Comparison of ENCODE assay signal across 8 cellular contexts in genomic region chr11:61834278-61835004, GRCh38. TPM values are rescaled to one million over a fixed set of nuclear protein-coding genes. Genes with fewer than 3 reads are reported as not detected.
DNase-seq lines count a peak whose midpoint lies in the region; ATAC-seq and TF ChIP-seq lines count a peak whose summit lies in the region.

No MANE protein-coding gene starts in this region.

- peaks cover 8% of the 10 kb centered on the region for H3K27me3 Mint-ChIP-seq in activated CD8-positive, alpha-beta T cell treated with anti-CD3 and anti-CD28 coated beads for 36 hours

- H3K36me3 Mint-ChIP-seq in activated CD8-positive, alpha-beta T cell treated with anti-CD3 and anti-CD28 coated beads for 36 hours (ENCODE audit: low read depth) = peaks cover 51% of the 10 kb centered on the region

- H3K27ac Mint-ChIP-seq in activated CD8-positive, alpha-beta T cell treated with anti-CD3 and anti-CD28 coated beads for 36 hours = peak overlapping the region; percentile 93

- H3K4me3 ChIP-seq in fibroblast of villous mesenchyme (ENCODE audit: low read depth, low read length) = no peak overlapping the region

- H3K4me3 Mint-ChIP-seq in activated CD8-positive, alpha-beta T cell treated with anti-CD3 and anti-CD28 coated beads for 36 hours = peak overlapping the region; percentile 43

- CTCF ChIA-PET in activated CD8-positive, alpha-beta T cell treated with anti-CD3 and anti-CD28 coated beads for 36 hours (lab: Charles Lee) = interaction anchor here (0.9 to 2.2 kb wide), 7 partner anchors 14 to 498 kb away, joined by 3 to 11 read pairs (median 3); partner anchors contain the start of gene FADS1

- no peaks in the 10 kb centered on the region for H3K9me3 Mint-ChIP-seq in activated CD8-positive, alpha-beta T cell treated with anti-CD3 and anti-CD28 coated beads for 36 hours

- intact Hi-C loops in Right ventricle myocardium inferior (cut with DNase I) = no loop called here
- intact Hi-C loops in cardiac septum (cut with DNase I) = no loop called here
- intact Hi-C loops in activated CD8-positive, alpha-beta T cell treated with anti-CD3 and anti-CD28 coated beads for 36 hours (cut with micrococcal nuclease) = no loop called here
- intact Hi-C loops in posterior vena cava (cut with DNase I) = no loop called here

- POLR2A ChIA-PET in activated CD8-positive, alpha-beta T cell treated with anti-CD3 and anti-CD28 coated beads for 36 hours (lab: Charles Lee) = interaction anchor here (0.8 to 2.4 kb wide), 5 partner anchors 11 to 138 kb away, joined by 3 to 22 read pairs (median 7); partner anchors contain the start of genes FADS1, FEN1 and TMEM258

- H3K4me1 Mint-ChIP-seq in activated CD8-positive, alpha-beta T cell treated with anti-CD3 and anti-CD28 coated beads for 36 hours (ENCODE audit: low read depth) = peaks cover 50% of the 10 kb centered on the region

- DNase-seq in Right ventricle myocardium inferior (ENCODE audit: missing footprints) = peak; percentile 78
- no peak for DNase-seq in cardiac septum (ENCODE audit: low spot score)
- peak; percentile 88 for DNase-seq in NCI-H1436 (lab: John Stamatoyannopoulos, UW)
- peak; percentile 89 for DNase-seq in activated CD8-positive, alpha-beta T cell treated with anti-CD3 and anti-CD28 coated beads for 36 hours
- peak; percentile 85 for DNase-seq in fibroblast of villous mesenchyme (ENCODE audit: low read depth)
- DNase-seq in posterior vena cava (ENCODE audit: low spot score) = peak; percentile 93
- DNase-seq in NCI-H1105 (lab: John Stamatoyannopoulos, UW) = no peak

- ATAC-seq in Right ventricle myocardium inferior (peak; percentile 79), HG02623 (IDR thresholded peaks at IDR 0.05; ENCODE audit: unreplicated experiment) (peak; percentile 88)
- peak; percentile 99 for ATAC-seq in activated CD8-positive, alpha-beta T cell treated with anti-CD3 and anti-CD28 coated beads for 36 hours

- no peak for TF ChIP-seq CTCF in activated CD8-positive, alpha-beta T cell treated with anti-CD3 and anti-CD28 coated beads for 36 hours (IDR thresholded peaks at IDR 0.05)
- TF ChIP-seq CTCF in fibroblast of villous mesenchyme (IDR thresholded peaks at IDR 0.05; ENCODE audit: insufficient read depth, low read depth, low read length) = no peak

RNA-seq across cellular contexts. Expression of gene FADS2, which starts 6.3 kb away (rescaled TPM):
- total RNA-seq in Right ventricle myocardium inferior (35.7 TPM), cardiac septum (25.8 TPM), fibroblast of villous mesenchyme (713 and 741 TPM in 2 replicates), posterior vena cava (100 to 1,000 TPM in 1 of 2 donors, 10 to 100 TPM in 1; 60.3 to 123 TPM)
- 100 to 1,000 TPM; 131 to 134 TPM for total RNA-seq in activated CD8-positive, alpha-beta T cell treated with anti-CD3 and anti-CD28 coated beads for 36 hours

RNA-seq across cellular contexts. Expression of gene FADS1, which starts 17.6 kb away (rescaled TPM):
- total RNA-seq in Right ventricle myocardium inferior = 25.7 TPM
- total RNA-seq in cardiac septum = 34.0 TPM
- 10 to 100 TPM; 33.9 to 34.4 TPM for total RNA-seq in activated CD8-positive, alpha-beta T cell treated with anti-CD3 and anti-CD28 coated beads for 36 hours
- 190 and 244 TPM in 2 replicates for total RNA-seq in fibroblast of villous mesenchyme
- total RNA-seq in posterior vena cava = 10 to 100 TPM; 28.8 to 29.8 TPM

RNA-seq across cellular contexts. Expression of gene FEN1, which starts 41.7 kb away (rescaled TPM):
- 7.0 TPM for total RNA-seq in Right ventricle myocardium inferior
- total RNA-seq in cardiac septum = 5.8 TPM
- total RNA-seq in activated CD8-positive, alpha-beta T cell treated with anti-CD3 and anti-CD28 coated beads for 36 hours = 100 to 1,000 TPM; 109 to 114 TPM
- total RNA-seq in fibroblast of villous mesenchyme = 23.8 and 27.6 TPM in 2 replicates
- 1 to 10 TPM; 4.6 to 6.0 TPM for total RNA-seq in posterior vena cava

RNA-seq across cellular contexts. Expression of gene TMEM258, which starts 42.0 kb away (rescaled TPM):
- 130 TPM for total RNA-seq in Right ventricle myocardium inferior
- total RNA-seq in cardiac septum = 97.1 TPM
- total RNA-seq in activated CD8-positive, alpha-beta T cell treated with anti-CD3 and anti-CD28 coated beads for 36 hours = 100 to 1,000 TPM; 162 to 170 TPM
- total RNA-seq in fibroblast of villous mesenchyme = 40.6 and 76.4 TPM in 2 replicates
- total RNA-seq in posterior vena cava = 10 to 100 TPM; 78.2 to 84.7 TPM

RNA-seq across cellular contexts. Expression of gene FADS3, which starts 56.9 kb away (rescaled TPM):
- total RNA-seq in Right ventricle myocardium inferior (113 TPM), cardiac septum (126 TPM), fibroblast of villous mesenchyme (94.7 and 126 TPM in 2 replicates), posterior vena cava (100 to 1,000 TPM in 1 of 2 donors, 10 to 100 TPM in 1; 83.0 to 106 TPM)
- total RNA-seq in activated CD8-positive, alpha-beta T cell treated with anti-CD3 and anti-CD28 coated beads for 36 hours = 10 to 100 TPM; 10.3 to 13.9 TPM

Comparison
In these comparisons a context has a peak if more than half of its experiments do, and no peak if none do; other contexts are left out.
1. DNase-seq: peak in Right ventricle myocardium inferior (single experiment), NCI-H1436 (single experiment), activated CD8-positive, alpha-beta T cell treated with anti-CD3 and anti-CD28 coated beads for 36 hours (single experiment), fibroblast of villous mesenchyme (single experiment) and posterior vena cava (single experiment); none in cardiac septum (single experiment) and NCI-H1105 (single experiment).
2. Peak in every context shown above with its lines, with median percentiles within 50 percentile points of each other: ATAC-seq.